9 cellular contexts compared by ENCODE assay signal in genomic region chr20:2840967-2841531, GRCh38. TPM values are rescaled to one million over a fixed set of nuclear protein-coding genes. Genes with fewer than 3 reads are reported as not detected.
DNase-seq lines count a peak whose midpoint lies in the region; ATAC-seq and TF ChIP-seq lines count a peak whose summit lies in the region.
"Had no signal": no experiment of that assay in that cellular context is flagged by ENCODE, and none has a peak within 500 bp of the region (broad histone marks: within the 10 kb centered on the region; RNA-seq: fewer than 3 reads in every experiment).

No MANE protein-coding gene starts in this region.

- TF ChIP-seq CTCF in activated B cell treated with CpG ODN at 0.5 μM for 24 hours (IDR thresholded peaks at IDR 0.05) (no peak), endothelial cell (IDR thresholded peaks at IDR 0.05; ENCODE audit: unreplicated experiment) (no peak)

- H3K36me3 ChIP-seq in mesodermal cell (ENCODE audit: control insufficient read depth, insufficient read depth, low read length) (peaks cover 13% of the 10 kb centered on the region), subcutaneous abdominal adipose tissue (ENCODE audit: control insufficient read depth in 5 of 5, insufficient read depth in 5 of 5, low read length in 5 of 5) (peaks cover 4 to 18% (median 9%) of the 10 kb centered on the region in 5 donors)

- peak overlapping the region; percentile 72 to 93 (median 80) for H3K9ac ChIP-seq in subcutaneous abdominal adipose tissue (ENCODE audit: low read length in 5 of 5)

- intact Hi-C loops in activated B cell treated with CpG ODN at 0.5 μM for 24 hours (cut with micrococcal nuclease) = loop anchor here (1.0 to 10.0 kb wide), 6 partner anchors 32 to 366 kb away; partner anchors contain the start of genes CPXM1, EBF4, NOP56 and PTPRA

- H3K4me3 Mint-ChIP-seq in activated B cell treated with CpG ODN at 0.5 μM for 24 hours (peak overlapping the region; percentile 86), endothelial cell (ENCODE audit: unreplicated experiment) (peak overlapping the region; percentile 94)

- no peaks in the 10 kb centered on the region for H3K9me3 Mint-ChIP-seq in activated B cell treated with CpG ODN at 0.5 μM for 24 hours
- no peaks in the 10 kb centered on the region for H3K9me3 Mint-ChIP-seq in endothelial cell (ENCODE audit: unreplicated experiment)

- CTCF ChIA-PET in activated B cell treated with CpG ODN at 0.5 μM for 24 hours (lab: Charles Lee) = no interaction called here

- peak; percentile 66 for DNase-seq in DMS 273 (lab: John Stamatoyannopoulos, UW; ENCODE audit: unreplicated experiment)
- DNase-seq in DMS 273 treated with DMSO at 0.1 percent for 48 hours (lab: John Stamatoyannopoulos, UW) = no peak
- peak; percentile 68 for DNase-seq in HuH-7 (ENCODE audit: low spot score)
- no peak for DNase-seq in activated B cell treated with CpG ODN at 0.5 μM for 24 hours
- DNase-seq in endothelial cell (ENCODE audit: low spot score) = peak; percentile 55

- H3K4me1 Mint-ChIP-seq in activated B cell treated with CpG ODN at 0.5 μM for 24 hours (peaks cover 28% of the 10 kb centered on the region), endothelial cell (ENCODE audit: unreplicated experiment) (peaks cover 21% of the 10 kb centered on the region)

- H3K27me3 Mint-ChIP-seq in activated B cell treated with CpG ODN at 0.5 μM for 24 hours = no peaks in the 10 kb centered on the region
- peaks cover 18% of the 10 kb centered on the region for H3K27me3 Mint-ChIP-seq in endothelial cell (ENCODE audit: unreplicated experiment)

- POLR2A ChIA-PET in activated B cell treated with CpG ODN at 0.5 μM for 24 hours (lab: Charles Lee) = interaction anchor here (0.5 to 3.0 kb wide), 12 partner anchors 8 to 370 kb away, joined by 3 to 17 read pairs (median 4); partner anchors contain the start of genes NOP56, PTPRA and SNRPB

- H3K36me3 Mint-ChIP-seq in activated B cell treated with CpG ODN at 0.5 μM for 24 hours (ENCODE audit: low read depth) = peaks cover 12% of the 10 kb centered on the region
- H3K36me3 Mint-ChIP-seq in endothelial cell (ENCODE audit: low read depth, unreplicated experiment) = peaks cover 24% of the 10 kb centered on the region

- H3K9me3 ChIP-seq in mesodermal cell (ENCODE audit: control insufficient read depth, low read length) (no peaks in the 10 kb centered on the region), subcutaneous abdominal adipose tissue (ENCODE audit: control insufficient read depth in 5 of 5, low read length in 5 of 5) (no peaks in the 10 kb centered on the region)

- 6 to 9% methylated on average over 30 to 33 of the region's 33 CpGs for WGBS in mesodermal cell (ENCODE audit: insufficient coverage in 2 of 2), 2 experiments

- H3K4me1 ChIP-seq in mesodermal cell (ENCODE audit: control insufficient read depth, insufficient read depth, low read length, poor library complexity, severe bottlenecking) = peaks cover 5% of the 10 kb centered on the region
- H3K4me1 ChIP-seq in subcutaneous abdominal adipose tissue (ENCODE audit: control insufficient read depth in 5 of 5, insufficient read depth in 5 of 5, low read length in 5 of 5) = peaks cover 3 to 25% (median 18%) of the 10 kb centered on the region in 5 donors

- ATAC-seq in GM21717 (IDR thresholded peaks at IDR 0.05; ENCODE audit: unreplicated experiment) (peak; percentile 43), activated B cell treated with CpG ODN at 0.5 μM for 24 hours (ENCODE audit: low read depth) (peak; percentile 26)

- H3K27ac ChIP-seq in mesodermal cell (ENCODE audit: low read depth, low read length, severe bottlenecking) (peak overlapping the region; percentile 29), subcutaneous abdominal adipose tissue (ENCODE audit: low read depth, low read length) (peak overlapping the region; percentile 67)

- H3K27ac Mint-ChIP-seq in activated B cell treated with CpG ODN at 0.5 μM for 24 hours = peak overlapping the region; percentile 63
- peak overlapping the region; percentile 75 for H3K27ac Mint-ChIP-seq in endothelial cell (ENCODE audit: unreplicated experiment)

- H3K27me3 ChIP-seq in subcutaneous abdominal adipose tissue (ENCODE audit: control insufficient read depth in 5 of 5, insufficient read depth in 4 of 5, low read length in 5 of 5) = no peaks in the 10 kb centered on the region

- peak overlapping the region; percentile 64 for H3K4me3 ChIP-seq in mesodermal cell (ENCODE audit: extremely low read depth, insufficient read depth, low read length, poor library complexity, severe bottlenecking)
- peak overlapping the region; percentile 72 to 91 (median 83) for H3K4me3 ChIP-seq in subcutaneous abdominal adipose tissue (ENCODE audit: low read depth in 1 of 5, low read length in 5 of 5)

RNA-seq across cellular contexts. Expression of gene VPS16, which starts 0.5 kb away (rescaled TPM):
- 54.7 and 56.9 TPM in 2 replicates for total RNA-seq in activated B cell treated with CpG ODN at 0.5 μM for 24 hours
- total RNA-seq in endothelial cell (ENCODE audit: unreplicated experiment) = 43.3 TPM
- 41.1 TPM for polyA plus RNA-seq in mesodermal cell (2013, experiment 1 of 2)
- 36.7 TPM for polyA plus RNA-seq in mesodermal cell (2013, experiment 2 of 2)

RNA-seq across cellular contexts. Expression of gene PCED1A, which starts 0.6 kb away (rescaled TPM):
- 53.2 and 59.1 TPM in 2 replicates for total RNA-seq in activated B cell treated with CpG ODN at 0.5 μM for 24 hours
- 30.9 TPM for total RNA-seq in endothelial cell (ENCODE audit: unreplicated experiment)
- 45.7 TPM for polyA plus RNA-seq in mesodermal cell (2013, experiment 1 of 2)
- polyA plus RNA-seq in mesodermal cell (2013, experiment 2 of 2) = 36.0 TPM

RNA-seq across cellular contexts. Expression of gene TMEM239, which starts 24.9 kb away (rescaled TPM):
- not detected in 2 replicates for total RNA-seq in activated B cell treated with CpG ODN at 0.5 μM for 24 hours
- total RNA-seq in endothelial cell (ENCODE audit: unreplicated experiment) = not detected
- polyA plus RNA-seq in mesodermal cell (2013, experiment 1 of 2) = not detected
- not detected for polyA plus RNA-seq in mesodermal cell (2013, experiment 2 of 2)
- total RNA-seq: pulmonary artery endothelial cell had no signal

RNA-seq across cellular contexts. Expression of gene C20orf141, which starts 26.3 kb away (rescaled TPM):
- total RNA-seq in activated B cell treated with CpG ODN at 0.5 μM for 24 hours (not detected in 2 replicates), endothelial cell (ENCODE audit: unreplicated experiment) (not detected)
- polyA plus RNA-seq in mesodermal cell (2013, experiment 1 of 2) = not detected
- not detected for polyA plus RNA-seq in mesodermal cell (2013, experiment 2 of 2)
- total RNA-seq: pulmonary artery endothelial cell had no signal

RNA-seq across cellular contexts. Expression of gene PTPRA, which starts 32.2 kb away (rescaled TPM):
- total RNA-seq in activated B cell treated with CpG ODN at 0.5 μM for 24 hours (43.6 and 46.7 TPM in 2 replicates), endothelial cell (ENCODE audit: unreplicated experiment) (59.9 TPM)
- polyA plus RNA-seq in mesodermal cell (2013, experiment 1 of 2) = 86.4 TPM
- polyA plus RNA-seq in mesodermal cell (2013, experiment 2 of 2) = 82.4 TPM

Comparison
In these comparisons a context has a peak if more than half of its experiments do, and no peak if none do; other contexts are left out.
1. DNase-seq: peak in DMS 273 (single experiment), HuH-7 (single experiment) and endothelial cell (single experiment); none in DMS 273 treated with DMSO at 0.1 percent for 48 hours (single experiment) and activated B cell treated with CpG ODN at 0.5 μM for 24 hours (single experiment).